Comparison of ENCODE assay signal across 8 cellular contexts in the genomic region with DNA sequence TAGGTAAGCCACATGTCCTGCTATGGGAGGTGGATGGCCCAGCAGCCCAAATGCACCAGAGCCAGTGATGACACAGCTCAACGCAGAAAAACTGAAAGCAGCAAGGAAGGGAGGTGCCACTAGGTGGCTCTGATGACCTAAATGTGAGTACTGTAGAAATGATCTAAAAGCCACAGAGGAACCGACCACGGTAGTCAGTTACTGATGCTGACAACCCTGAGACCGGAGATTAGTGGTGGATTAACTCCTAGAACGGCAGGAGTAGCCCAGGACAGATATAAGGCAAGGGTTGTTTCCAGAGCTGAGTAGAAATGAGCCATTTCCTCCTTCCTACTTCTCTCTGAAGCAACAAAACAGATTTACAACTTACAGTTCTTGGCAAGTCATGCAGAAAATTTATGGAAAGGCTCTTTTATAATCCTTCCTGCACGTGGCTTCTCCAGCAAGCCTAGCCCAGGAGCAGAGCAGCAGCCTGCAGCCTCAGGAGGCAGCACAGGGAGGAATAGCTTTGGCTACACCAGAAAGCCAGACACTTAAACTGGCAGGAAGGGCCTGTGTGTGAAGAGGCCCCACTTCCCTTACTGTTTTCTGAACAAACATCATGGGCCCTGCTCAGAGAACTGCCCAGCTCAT. TPM values are rescaled to one million over a fixed set of nuclear protein-coding genes. Genes with fewer than 3 reads are reported as not detected.
A peak's percentile ranks its signal among the peaks of the same experiment; 100 is the strongest.
DNase-seq lines count a peak whose midpoint lies in the region; ATAC-seq and TF ChIP-seq lines count a peak whose summit lies in the region.

No MANE protein-coding gene starts in this region.

- peak; percentile 71 for ATAC-seq in HG03095 (IDR thresholded peaks at IDR 0.05; ENCODE audit: unreplicated experiment)
- ATAC-seq in activated CD4-positive, CD25-positive, alpha-beta regulatory T cell treated with anti-CD3 and anti-CD28 coated beads, Interleukin-2, amount 50 U/mL, for 24 hours, result peak; percentile 87 to 91
- ATAC-seq in left lung, result peak; percentile 88

- peaks cover 0 to 77% of the 10 kb centered on the region in 2 donors for H3K36me3 ChIP-seq in left lung

- no peaks in the 10 kb centered on the region for H3K27me3 ChIP-seq in left lung

- intact Hi-C loops in left lung (cut with DNase I), result no loop called here

- H3K4me3 ChIP-seq in choroid plexus epithelial cell (ENCODE audit: low read depth, low read length) (no peak overlapping the region), left lung (no peak overlapping the region)

- DNase-seq in NCI-H446 treated with DMSO at 0.1 percent for 48 hours (lab: John Stamatoyannopoulos, UW) (peak; percentile 43), choroid plexus epithelial cell (ENCODE audit: low read depth) (peak; percentile 84), left lung (peak in 1 of 2 donors; percentile 63), mesenteric fat pad (ENCODE audit: low spot score) (no peak)
- peak; percentile 73 to 81 for DNase-seq in stimulated activated CD4-positive, alpha-beta T cell treated with anti-CD3 and anti-CD28 coated beads, Interleukin-2, amount 100 ng/mL, for 24 hours

- TF ChIP-seq CTCF in GM12874 (IDR thresholded peaks at IDR 0.05; ENCODE audit: insufficient read depth, low read depth, low read length) (peak; percentile 83), choroid plexus epithelial cell (conservative IDR thresholded peaks at IDR 0.05; ENCODE audit: low read depth, low read length) (peak; percentile 85), left lung (IDR thresholded peaks at IDR 0.05) (peak; percentile 57 to 64)

- peak overlapping the region; percentile 37 to 71 for H3K27ac ChIP-seq in left lung

- H3K9me3 ChIP-seq in left lung, result no peaks in the 10 kb centered on the region

- peaks cover 11 to 27% of the 10 kb centered on the region in 2 donors for H3K4me1 ChIP-seq in left lung

RNA-seq across cellular contexts. Expression of a gene that starts 13.1 kb away (rescaled TPM):
- 1 to 10 TPM; 2.3 to 4.4 TPM for total RNA-seq in left lung
- 1.0 TPM for total RNA-seq in mesenteric fat pad
